In genomic region chr11:129895126-129896041, GRCh38 we compare ENCODE assay signal across 1 cellular context.
TF ChIP-seq lines count a peak whose summit lies in the region.

Gene NFRKB, minus strand, starts transcription at chr11:129895578. Its CDS starts 2,729 bp downstream, at chr11:129892849.

TF ChIP-seq in K562, 482 proteins besides CTCF, POLR2A, EP300 and RAD21 (continued from another document and continues in another):
- TF ChIP-seq, protein P1, sequence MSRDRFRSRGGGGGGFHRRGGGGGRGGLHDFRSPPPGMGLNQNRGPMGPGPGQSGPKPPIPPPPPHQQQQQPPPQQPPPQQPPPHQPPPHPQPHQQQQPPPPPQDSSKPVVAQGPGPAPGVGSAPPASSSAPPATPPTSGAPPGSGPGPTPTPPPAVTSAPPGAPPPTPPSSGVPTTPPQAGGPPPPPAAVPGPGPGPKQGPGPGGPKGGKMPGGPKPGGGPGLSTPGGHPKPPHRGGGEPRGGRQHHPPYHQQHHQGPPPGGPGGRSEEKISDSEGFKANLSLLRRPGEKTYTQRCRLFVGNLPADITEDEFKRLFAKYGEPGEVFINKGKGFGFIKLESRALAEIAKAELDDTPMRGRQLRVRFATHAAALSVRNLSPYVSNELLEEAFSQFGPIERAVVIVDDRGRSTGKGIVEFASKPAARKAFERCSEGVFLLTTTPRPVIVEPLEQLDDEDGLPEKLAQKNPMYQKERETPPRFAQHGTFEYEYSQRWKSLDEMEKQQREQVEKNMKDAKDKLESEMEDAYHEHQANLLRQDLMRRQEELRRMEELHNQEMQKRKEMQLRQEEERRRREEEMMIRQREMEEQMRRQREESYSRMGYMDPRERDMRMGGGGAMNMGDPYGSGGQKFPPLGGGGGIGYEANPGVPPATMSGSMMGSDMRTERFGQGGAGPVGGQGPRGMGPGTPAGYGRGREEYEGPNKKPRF (IDR thresholded peaks at IDR 0.05; ENCODE audit: low read depth, low read length) = no peak
- TF ChIP-seq ZNF780A (CRISPR knock-in tag; IDR thresholded peaks at IDR 0.05) (no peak), NEUROD1 (IDR thresholded peaks at IDR 0.05; ENCODE audit: borderline replicate concordance, low read depth, low read length, partially characterized antibody) (no peak), SMARCC2 (IDR thresholded peaks at IDR 0.05; ENCODE audit: low read depth) (no peak), ZNF436 (CRISPR knock-in tag; IDR thresholded peaks at IDR 0.05) (no peak), POLR3G (IDR thresholded peaks at IDR 0.05; ENCODE audit: extremely low read depth, insufficient read length, insufficient replicate concordance) (no peak), HEY1 (CRISPR knock-in tag; IDR thresholded peaks at IDR 0.05; ENCODE audit: borderline replicate concordance) (no peak), ZBTB5 (IDR thresholded peaks at IDR 0.05) (no peak), HDAC3 (IDR thresholded peaks at IDR 0.05; ENCODE audit: borderline replicate concordance, partially characterized antibody) (no peak), SOX6 (IDR thresholded peaks at IDR 0.05) (no peak), CREM (IDR thresholded peaks at IDR 0.05; ENCODE audit: low read depth) (peak; percentile 5; the same call in 1 of the 2 replicates), MCM2 (IDR thresholded peaks at IDR 0.05; ENCODE audit: low read depth) (no peak), ZNF561 (CRISPR knock-in tag; conservative IDR thresholded peaks at IDR 0.05) (no peak), KAT2B (IDR thresholded peaks at IDR 0.05; ENCODE audit: low read depth, low read length) (no peak), PCBP1 (IDR thresholded peaks at IDR 0.05; ENCODE audit: low read depth, low read length, poor library complexity, severe bottlenecking) (peak; percentile 39), ZKSCAN1 (IDR thresholded peaks at IDR 0.05; ENCODE audit: low read depth, low read length) (no peak), RFX1 (IDR thresholded peaks at IDR 0.05) (no peak), GABPB1 (CRISPR knock-in tag; IDR thresholded peaks at IDR 0.05) (0 out of 2 replicates have a peak, but pooled peaks have one; percentile 33), MCM7 (IDR thresholded peaks at IDR 0.05) (no peak), CC2D1A (IDR thresholded peaks at IDR 0.05) (no peak), POLR2B (IDR thresholded peaks at IDR 0.05; ENCODE audit: low read depth, partially characterized antibody) (peak; percentile 67), ZNF23 (CRISPR knock-in tag; IDR thresholded peaks at IDR 0.05) (0 out of 2 replicates have a peak, but pooled peaks have one; percentile 20), HMBOX1 (IDR thresholded peaks at IDR 0.05) (no peak), ZBTB7A (IDR thresholded peaks at IDR 0.05; ENCODE audit: borderline replicate concordance, control insufficient read depth, low read depth, low read length) (peak; percentile 69; the same call in 1 of the 2 replicates), MCM3 (IDR thresholded peaks at IDR 0.05) (no peak), CREB1 (IDR thresholded peaks at IDR 0.05) (no peak), CREB1 (CRISPR knock-in tag; IDR thresholded peaks at IDR 0.05) (0 out of 2 replicates have a peak, but pooled peaks have one; percentile 7), TAF1 (IDR thresholded peaks at IDR 0.05; ENCODE audit: control insufficient read depth, extremely low read depth, insufficient read depth, low read length, severe bottlenecking) (peak; percentile 72), FOXM1 (IDR thresholded peaks at IDR 0.05; ENCODE audit: low read depth) (no peak), FOXM1 (CRISPR knock-in tag; IDR thresholded peaks at IDR 0.05; ENCODE audit: low read depth) (no peak), JUN (IDR thresholded peaks at IDR 0.05; ENCODE audit: borderline replicate concordance, low read depth, low read length) (no peak), JUN (CRISPR knock-in tag; IDR thresholded peaks at IDR 0.05; ENCODE audit: borderline replicate concordance) (peak; percentile 51; the same call in 1 of the 2 replicates), NKRF (IDR thresholded peaks at IDR 0.05; ENCODE audit: borderline replicate concordance) (peak; percentile 46; the same call in 1 of the 2 replicates), TEAD2 (tag; IDR thresholded peaks at IDR 0.05) (no peak), NELFE (IDR thresholded peaks at IDR 0.05; ENCODE audit: insufficient read depth, insufficient read length) (no peak), MXD1 (CRISPR knock-in tag; IDR thresholded peaks at IDR 0.05; ENCODE audit: borderline replicate concordance, poor library complexity, severe bottlenecking) (no peak), ZNF12 (CRISPR knock-in tag; IDR thresholded peaks at IDR 0.05) (no peak), FIP1L1 (IDR thresholded peaks at IDR 0.05; ENCODE audit: low read depth, low read length, poor library complexity, severe bottlenecking) (no peak)
- TF ChIP-seq, protein P2, sequence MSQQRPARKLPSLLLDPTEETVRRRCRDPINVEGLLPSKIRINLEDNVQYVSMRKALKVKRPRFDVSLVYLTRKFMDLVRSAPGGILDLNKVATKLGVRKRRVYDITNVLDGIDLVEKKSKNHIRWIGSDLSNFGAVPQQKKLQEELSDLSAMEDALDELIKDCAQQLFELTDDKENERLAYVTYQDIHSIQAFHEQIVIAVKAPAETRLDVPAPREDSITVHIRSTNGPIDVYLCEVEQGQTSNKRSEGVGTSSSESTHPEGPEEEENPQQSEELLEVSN (IDR thresholded peaks at IDR 0.05; ENCODE audit: borderline replicate concordance in 1 of 2, extremely low read depth in 1 of 2, insufficient read depth in 1 of 2, insufficient read length in 1 of 2, low read depth in 1 of 2, low read length in 1 of 2, poor library complexity in 1 of 2, severe bottlenecking in 1 of 2) = peak in 1 of 2 experiments; percentile 42
- TF ChIP-seq, protein P3, sequence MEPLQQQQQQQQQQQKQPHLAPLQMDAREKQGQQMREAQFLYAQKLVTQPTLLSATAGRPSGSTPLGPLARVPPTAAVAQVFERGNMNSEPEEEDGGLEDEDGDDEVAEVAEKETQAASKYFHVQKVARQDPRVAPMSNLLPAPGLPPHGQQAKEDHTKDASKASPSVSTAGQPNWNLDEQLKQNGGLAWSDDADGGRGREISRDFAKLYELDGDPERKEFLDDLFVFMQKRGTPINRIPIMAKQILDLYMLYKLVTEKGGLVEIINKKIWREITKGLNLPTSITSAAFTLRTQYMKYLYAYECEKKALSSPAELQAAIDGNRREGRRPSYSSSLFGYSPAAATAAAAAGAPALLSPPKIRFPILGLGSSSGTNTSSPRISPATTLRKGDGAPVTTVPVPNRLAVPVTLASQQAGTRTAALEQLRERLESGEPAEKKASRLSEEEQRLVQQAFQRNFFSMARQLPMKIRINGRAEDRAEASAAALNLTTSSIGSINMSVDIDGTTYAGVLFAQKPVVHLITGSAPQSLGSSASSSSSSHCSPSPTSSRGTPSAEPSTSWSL (CRISPR knock-in tag; IDR thresholded peaks at IDR 0.05; ENCODE audit: borderline replicate concordance) = no peak
- TF ChIP-seq, protein P4, sequence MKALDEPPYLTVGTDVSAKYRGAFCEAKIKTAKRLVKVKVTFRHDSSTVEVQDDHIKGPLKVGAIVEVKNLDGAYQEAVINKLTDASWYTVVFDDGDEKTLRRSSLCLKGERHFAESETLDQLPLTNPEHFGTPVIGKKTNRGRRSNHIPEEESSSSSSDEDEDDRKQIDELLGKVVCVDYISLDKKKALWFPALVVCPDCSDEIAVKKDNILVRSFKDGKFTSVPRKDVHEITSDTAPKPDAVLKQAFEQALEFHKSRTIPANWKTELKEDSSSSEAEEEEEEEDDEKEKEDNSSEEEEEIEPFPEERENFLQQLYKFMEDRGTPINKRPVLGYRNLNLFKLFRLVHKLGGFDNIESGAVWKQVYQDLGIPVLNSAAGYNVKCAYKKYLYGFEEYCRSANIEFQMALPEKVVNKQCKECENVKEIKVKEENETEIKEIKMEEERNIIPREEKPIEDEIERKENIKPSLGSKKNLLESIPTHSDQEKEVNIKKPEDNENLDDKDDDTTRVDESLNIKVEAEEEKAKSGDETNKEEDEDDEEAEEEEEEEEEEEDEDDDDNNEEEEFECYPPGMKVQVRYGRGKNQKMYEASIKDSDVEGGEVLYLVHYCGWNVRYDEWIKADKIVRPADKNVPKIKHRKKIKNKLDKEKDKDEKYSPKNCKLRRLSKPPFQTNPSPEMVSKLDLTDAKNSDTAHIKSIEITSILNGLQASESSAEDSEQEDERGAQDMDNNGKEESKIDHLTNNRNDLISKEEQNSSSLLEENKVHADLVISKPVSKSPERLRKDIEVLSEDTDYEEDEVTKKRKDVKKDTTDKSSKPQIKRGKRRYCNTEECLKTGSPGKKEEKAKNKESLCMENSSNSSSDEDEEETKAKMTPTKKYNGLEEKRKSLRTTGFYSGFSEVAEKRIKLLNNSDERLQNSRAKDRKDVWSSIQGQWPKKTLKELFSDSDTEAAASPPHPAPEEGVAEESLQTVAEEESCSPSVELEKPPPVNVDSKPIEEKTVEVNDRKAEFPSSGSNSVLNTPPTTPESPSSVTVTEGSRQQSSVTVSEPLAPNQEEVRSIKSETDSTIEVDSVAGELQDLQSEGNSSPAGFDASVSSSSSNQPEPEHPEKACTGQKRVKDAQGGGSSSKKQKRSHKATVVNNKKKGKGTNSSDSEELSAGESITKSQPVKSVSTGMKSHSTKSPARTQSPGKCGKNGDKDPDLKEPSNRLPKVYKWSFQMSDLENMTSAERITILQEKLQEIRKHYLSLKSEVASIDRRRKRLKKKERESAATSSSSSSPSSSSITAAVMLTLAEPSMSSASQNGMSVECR (CRISPR knock-in tag; IDR thresholded peaks at IDR 0.05) = peak; percentile 50; the same call in 1 of the 2 replicates
- TF ChIP-seq, protein P5, sequence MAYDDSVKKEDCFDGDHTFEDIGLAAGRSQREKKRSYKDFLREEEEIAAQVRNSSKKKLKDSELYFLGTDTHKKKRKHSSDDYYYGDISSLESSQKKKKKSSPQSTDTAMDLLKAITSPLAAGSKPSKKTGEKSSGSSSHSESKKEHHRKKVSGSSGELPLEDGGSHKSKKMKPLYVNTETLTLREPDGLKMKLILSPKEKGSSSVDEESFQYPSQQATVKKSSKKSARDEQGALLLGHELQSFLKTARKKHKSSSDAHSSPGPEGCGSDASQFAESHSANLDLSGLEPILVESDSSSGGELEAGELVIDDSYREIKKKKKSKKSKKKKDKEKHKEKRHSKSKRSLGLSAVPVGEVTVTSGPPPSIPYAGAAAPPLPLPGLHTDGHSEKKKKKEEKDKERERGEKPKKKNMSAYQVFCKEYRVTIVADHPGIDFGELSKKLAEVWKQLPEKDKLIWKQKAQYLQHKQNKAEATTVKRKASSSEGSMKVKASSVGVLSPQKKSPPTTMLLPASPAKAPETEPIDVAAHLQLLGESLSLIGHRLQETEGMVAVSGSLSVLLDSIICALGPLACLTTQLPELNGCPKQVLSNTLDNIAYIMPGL (CRISPR knock-in tag; IDR thresholded peaks at IDR 0.05) = no peak
- TF ChIP-seq, protein P6, sequence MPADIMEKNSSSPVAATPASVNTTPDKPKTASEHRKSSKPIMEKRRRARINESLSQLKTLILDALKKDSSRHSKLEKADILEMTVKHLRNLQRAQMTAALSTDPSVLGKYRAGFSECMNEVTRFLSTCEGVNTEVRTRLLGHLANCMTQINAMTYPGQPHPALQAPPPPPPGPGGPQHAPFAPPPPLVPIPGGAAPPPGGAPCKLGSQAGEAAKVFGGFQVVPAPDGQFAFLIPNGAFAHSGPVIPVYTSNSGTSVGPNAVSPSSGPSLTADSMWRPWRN (IDR thresholded peaks at IDR 0.05; ENCODE audit: low read depth) = no peak
- TF ChIP-seq, protein P7, sequence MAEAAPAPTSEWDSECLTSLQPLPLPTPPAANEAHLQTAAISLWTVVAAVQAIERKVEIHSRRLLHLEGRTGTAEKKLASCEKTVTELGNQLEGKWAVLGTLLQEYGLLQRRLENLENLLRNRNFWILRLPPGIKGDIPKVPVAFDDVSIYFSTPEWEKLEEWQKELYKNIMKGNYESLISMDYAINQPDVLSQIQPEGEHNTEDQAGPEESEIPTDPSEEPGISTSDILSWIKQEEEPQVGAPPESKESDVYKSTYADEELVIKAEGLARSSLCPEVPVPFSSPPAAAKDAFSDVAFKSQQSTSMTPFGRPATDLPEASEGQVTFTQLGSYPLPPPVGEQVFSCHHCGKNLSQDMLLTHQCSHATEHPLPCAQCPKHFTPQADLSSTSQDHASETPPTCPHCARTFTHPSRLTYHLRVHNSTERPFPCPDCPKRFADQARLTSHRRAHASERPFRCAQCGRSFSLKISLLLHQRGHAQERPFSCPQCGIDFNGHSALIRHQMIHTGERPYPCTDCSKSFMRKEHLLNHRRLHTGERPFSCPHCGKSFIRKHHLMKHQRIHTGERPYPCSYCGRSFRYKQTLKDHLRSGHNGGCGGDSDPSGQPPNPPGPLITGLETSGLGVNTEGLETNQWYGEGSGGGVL (CRISPR knock-in tag; IDR thresholded peaks at IDR 0.05) = no peak
